ENCODE assay signal across 6 cellular contexts in the genomic region with DNA sequence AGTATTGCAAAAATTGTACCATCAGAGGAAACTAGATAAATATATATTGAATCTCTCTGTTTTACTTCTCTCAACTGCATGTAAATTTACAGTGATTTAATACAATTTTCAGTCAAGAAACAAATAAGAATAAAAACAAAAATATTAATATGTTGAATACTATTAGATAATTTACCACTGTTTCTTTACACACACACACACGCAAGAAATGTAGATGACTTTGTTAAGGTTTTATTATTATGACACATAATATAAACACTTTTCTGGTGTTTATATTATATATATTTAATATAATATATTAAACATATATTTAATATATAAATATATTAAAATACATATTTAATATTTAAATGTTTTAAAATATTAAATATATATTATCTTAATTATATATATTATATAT.
"Had no signal": no experiment of that assay in that cellular context is flagged by ENCODE, and none has a peak within 500 bp of the region (broad histone marks: within the 10 kb centered on the region; RNA-seq: fewer than 3 reads in every experiment).

No MANE protein-coding gene starts in this region.

- ATAC-seq: GM23338, K562 had no signal

- FAIRE-seq: H1, HTR-8/SVneo, K562 had no signal

- DNase-seq: H9, IMR-90 had no signal
